In the genomic region with DNA sequence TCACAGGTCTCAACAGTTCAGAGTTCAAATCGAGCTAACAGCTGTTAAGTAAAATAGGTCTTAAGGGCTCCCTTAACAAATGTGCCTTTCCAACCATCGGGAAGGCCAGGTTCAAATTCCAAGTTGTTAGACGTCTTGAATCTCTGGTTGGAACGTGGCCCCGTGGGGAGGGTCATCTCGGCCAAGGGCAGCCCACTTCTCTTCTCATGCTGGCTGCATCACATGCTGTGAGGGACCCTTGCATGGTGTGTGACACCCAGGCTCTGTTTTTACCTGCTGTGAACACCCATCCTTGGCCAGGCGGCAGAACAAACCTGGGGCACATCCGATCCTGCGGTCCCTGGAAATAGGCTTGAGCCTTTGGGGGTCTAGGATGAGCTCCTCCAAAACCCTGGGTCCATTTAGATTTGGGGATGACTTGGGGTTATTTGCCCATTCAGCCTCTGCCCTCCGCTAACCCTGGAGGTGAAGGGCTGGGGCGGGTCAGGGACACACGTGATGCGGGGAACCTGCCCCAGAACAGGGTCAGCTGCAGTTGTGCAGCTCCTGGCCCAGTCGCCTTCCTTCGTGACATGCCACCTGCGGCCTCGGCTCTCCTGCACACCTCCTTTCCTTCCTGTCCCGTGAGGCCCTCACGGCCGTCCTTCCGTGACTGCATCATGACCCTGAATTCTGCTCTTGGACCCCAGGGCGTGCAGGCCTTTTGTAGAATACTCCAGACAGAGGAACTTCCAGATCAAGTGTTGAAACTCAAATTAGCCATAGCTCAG, we compare ENCODE assay signal across 21 cellular contexts. TPM values are rescaled to one million over a fixed set of nuclear protein-coding genes. Genes with fewer than 3 reads are reported as not detected.
DNase-seq lines count a peak whose midpoint lies in the region; FAIRE-seq and TF ChIP-seq lines count a peak whose summit lies in the region.
"Had no signal": no experiment of that assay in that cellular context is flagged by ENCODE, and none has a peak within 500 bp of the region (broad histone marks: within the 10 kb centered on the region; RNA-seq: fewer than 3 reads in every experiment).

No MANE protein-coding gene starts in this region.

- H2BK120ac ChIP-seq in H1 (replicated peaks; ENCODE audit: low read depth, low read length) (no peak overlapping the region), mesenchymal stem cell (ENCODE audit: low read depth, low read length) (no peak overlapping the region)

- H3K56ac ChIP-seq in H1 (replicated peaks; ENCODE audit: insufficient read length, low read depth, low read length) = no peak overlapping the region

- TF ChIP-seq EP300 in H1 (IDR thresholded peaks at IDR 0.05; ENCODE audit: borderline replicate concordance in 1 of 2, low read depth in 2 of 2, low read length in 2 of 2) = no peak
- TF ChIP-seq EP300 in sigmoid colon (IDR thresholded peaks at IDR 0.05) = no peak

- H3K4me3 ChIP-seq in H1 (ENCODE audit: extremely low read depth in 1 of 4, insufficient read depth in 2 of 4, low read depth in 3 of 4, low read length in 4 of 4) = no peak overlapping the region
- no peak overlapping the region for H3K4me3 ChIP-seq in mesenchymal stem cell (ENCODE audit: insufficient read depth in 1 of 2, low read depth in 1 of 2, low read length in 2 of 2)
- H3K4me3 ChIP-seq in sigmoid colon = no peak overlapping the region
- H3K4me3 ChIP-seq: BLaER1, GM23338, HAP-1 had no signal

- H2BK15ac ChIP-seq in H1 (ENCODE audit: low read length) (no peak overlapping the region), mesenchymal stem cell (ENCODE audit: low read depth, poor library complexity, severe bottlenecking) (peak overlapping the region; percentile 50)

- H3K4me2 ChIP-seq in H1 (ENCODE audit: insufficient read depth in 1 of 2, low read depth in 2 of 2, low read length in 2 of 2) = no peak overlapping the region
- H3K4me2 ChIP-seq in mesenchymal stem cell (ENCODE audit: low read length, poor library complexity, severe bottlenecking) = no peak overlapping the region
- H3K4me2 ChIP-seq: BLaER1, GM23338 had no signal

- no peak for TF ChIP-seq POLR2A in H1 (IDR thresholded peaks at IDR 0.05; ENCODE audit: control extremely low read depth in 1 of 2, low read depth in 2 of 2, low read length in 2 of 2)
- TF ChIP-seq POLR2A in sigmoid colon (IDR thresholded peaks at IDR 0.05) = no peak

- H2BK12ac ChIP-seq in H1 (ENCODE audit: low read depth, low read length) (no peak overlapping the region; the same call in 1 of the 2 replicates), mesenchymal stem cell (ENCODE audit: low read length in 2 of 2) (no peak overlapping the region)

- H3K4me1 ChIP-seq in H1 (replicated peaks in 1 of 4; ENCODE audit: control insufficient read depth in 3 of 4, insufficient read depth in 4 of 4, low read length in 3 of 4) (peaks cover 0 to 7% (median 3%) of the 10 kb centered on the region in 4 experiments; a peak in 6 of 7 replicates), mesenchymal stem cell (ENCODE audit: control insufficient read depth, insufficient read depth, low read depth, low read length) (peaks cover 4% of the 10 kb centered on the region), sigmoid colon (peaks cover 0 to 20% (median 10%) of the 10 kb centered on the region in 4 donors)
- H3K4me1 ChIP-seq: HAP-1 had no signal

- no peak overlapping the region for H2AFZ ChIP-seq in H1 (ENCODE audit: low read length)
- no peak overlapping the region for H2AFZ ChIP-seq in mesenchymal stem cell (ENCODE audit: low read depth, low read length)

- POLR2A ChIA-PET in H1 (lab: Charles Lee; ENCODE audit: partially characterized antibody) = no interaction called here

- H3K9me3 ChIP-seq in H1 (ENCODE audit: insufficient read depth in 2 of 2, low read depth in 1 of 2, low read length in 1 of 2) (peaks cover 0 to 5% of the 10 kb centered on the region in 2 experiments; a peak in 2 of 4 replicates), mesenchymal stem cell (ENCODE audit: control insufficient read depth, low read length) (peaks cover 10% of the 10 kb centered on the region), sigmoid colon (peaks cover 0 to 4% (median 0%) of the 10 kb centered on the region in 4 donors)
- H3K9me3 ChIP-seq: HAP-1 had no signal

- H2BK5ac ChIP-seq in H1 (ENCODE audit: low read depth, low read length) (peak overlapping the region; percentile 57; the same call in 1 of the 2 replicates), mesenchymal stem cell (ENCODE audit: low read depth, low read length, poor library complexity, severe bottlenecking) (no peak overlapping the region)

- no peaks in the 10 kb centered on the region for H3K79me1 ChIP-seq in H1 (ENCODE audit: low read depth, low read length)
- H3K79me1 ChIP-seq in mesenchymal stem cell (replicated peaks; ENCODE audit: low read length, poor library complexity, severe bottlenecking) = no peaks in the 10 kb centered on the region

- no peak overlapping the region for H4K5ac ChIP-seq in H1 (ENCODE audit: insufficient read length, low read depth, low read length)

- no peak for TF ChIP-seq RAD21 in H1 (IDR thresholded peaks at IDR 0.05 in 1 of 2, conservative IDR thresholded peaks at IDR 0.05 in 1 of 2; ENCODE audit: low read depth in 2 of 2, low read length in 2 of 2)

- H3K4ac ChIP-seq in H1 (replicated peaks; ENCODE audit: insufficient read length, low read depth, low read length) (no peak overlapping the region), mesenchymal stem cell (ENCODE audit: low read depth in 1 of 2, low read length in 2 of 2) (no peak overlapping the region)

- H3K27ac ChIP-seq in VCaP (peak overlapping the region; percentile 90; the same call in 1 of the 2 replicates), H1 (ENCODE audit: low read depth, low read length) (no peak overlapping the region), mesenchymal stem cell (ENCODE audit: low read length, poor library complexity, severe bottlenecking) (no peak overlapping the region), sigmoid colon (no peak overlapping the region)
- H3K27ac ChIP-seq: BLaER1, C4-2B had no signal

- H2BK20ac ChIP-seq in H1 (ENCODE audit: low read length) = no peak overlapping the region; the same call in 1 of the 2 replicates

- no peak for TF ChIP-seq CTCF in VCaP (conservative IDR thresholded peaks at IDR 0.05)
- TF ChIP-seq CTCF in H1 (IDR thresholded peaks at IDR 0.05; ENCODE audit: control extremely low read depth in 1 of 3, insufficient read depth in 1 of 3, low read depth in 1 of 3, low read length in 3 of 3) = no peak
- no peak for TF ChIP-seq CTCF in sigmoid colon (IDR thresholded peaks at IDR 0.05)

- H3K23me2 ChIP-seq in H1 (ENCODE audit: low read depth, low read length) = no peaks in the 10 kb centered on the region

- no peak for FAIRE-seq in H1 (lab: Jason Lieb, UNC)
- FAIRE-seq: G401.6, GM12892, GM19239, H54 had no signal

- H3K27me3 ChIP-seq in H1 (replicated peaks in 1 of 4; ENCODE audit: control insufficient read depth in 3 of 4, extremely low read depth in 1 of 4, insufficient read depth in 3 of 4, low read length in 3 of 4) = peaks cover 0 to 2% (median 0%) of the 10 kb centered on the region in 4 experiments; a peak in 2 of 7 replicates
- no peaks in the 10 kb centered on the region for H3K27me3 ChIP-seq in mesenchymal stem cell (ENCODE audit: control insufficient read depth in 1 of 2, insufficient read depth in 1 of 2, low read length in 2 of 2)
- H3K27me3 ChIP-seq in sigmoid colon = no peaks in the 10 kb centered on the region
- H3K27me3 ChIP-seq: BLaER1 had no signal

- H3K18ac ChIP-seq in H1 (ENCODE audit: extremely low read depth, low read length) (0 out of 2 replicates have a peak overlapping the region, but pooled peaks have one; percentile 28), mesenchymal stem cell (ENCODE audit: low read depth in 1 of 2, low read length in 2 of 2) (no peak overlapping the region)

- H3K23ac ChIP-seq in H1 (ENCODE audit: insufficient read length) (no peak overlapping the region), mesenchymal stem cell (ENCODE audit: low read length in 2 of 2) (no peak overlapping the region)

- intact Hi-C loops in sigmoid colon (cut with DNase I) = loop anchor here (5.0 to 10.0 kb wide), 2 partner anchors 73 to 236 kb away; no protein-coding TSS in a partner anchor

- no peak overlapping the region for H2AK5ac ChIP-seq in H1 (ENCODE audit: low read depth, low read length)
- no peak overlapping the region for H2AK5ac ChIP-seq in mesenchymal stem cell (ENCODE audit: low read length, severe bottlenecking)

- H3K9ac ChIP-seq in H1 (replicated peaks in 1 of 4; ENCODE audit: extremely low read depth in 1 of 4, low read depth in 3 of 4, low read length in 3 of 4) = no peak overlapping the region
- H3K9ac ChIP-seq in mesenchymal stem cell (ENCODE audit: low read length) = no peak overlapping the region
- H3K9ac ChIP-seq: BLaER1 had no signal

- no peaks in the 10 kb centered on the region for H3K79me2 ChIP-seq in H1 (ENCODE audit: control insufficient read depth in 1 of 2, insufficient read depth in 2 of 2, low read length in 2 of 2)

- H4K91ac ChIP-seq in H1 (replicated peaks; ENCODE audit: insufficient read length, low read length) = no peak overlapping the region
- H4K91ac ChIP-seq in mesenchymal stem cell (ENCODE audit: low read length) = peak overlapping the region; percentile 59

- H3K36me3 ChIP-seq in H1 (ENCODE audit: control insufficient read depth in 2 of 4, insufficient read depth in 4 of 4, low read length in 3 of 4) (no peaks in the 10 kb centered on the region), mesenchymal stem cell (ENCODE audit: control insufficient read depth in 1 of 2, insufficient read depth in 2 of 2, low read depth in 1 of 2, low read length in 2 of 2) (no peaks in the 10 kb centered on the region), sigmoid colon (no peaks in the 10 kb centered on the region)
- H3K36me3 ChIP-seq: BLaER1, HAP-1 had no signal

- DNase-seq in H1 (ENCODE audit: low read depth in 1 of 2, low spot score in 2 of 2) = no peak
- DNase-seq in mesenchymal stem cell = no peak
- peak; percentile 41 for DNase-seq in sigmoid colon
- DNase-seq in NCI-H1105 (lab: John Stamatoyannopoulos, UW) = no peak
- no peak for DNase-seq in HuH-7 (ENCODE audit: low spot score)
- no peak for DNase-seq in NCI-H748 treated with DMSO at 0.1 percent for 48 hours (lab: John Stamatoyannopoulos, UW)
- DNase-seq: Caco-2; CD4-positive, CD25-positive, alpha-beta regulatory T cell; CD8-positive, alpha-beta T cell; DMS153; DND-41; HFFc6 had no signal

- 94% methylated on average over 19 of the region's 22 CpGs; no CpG with 5 or more reads in 1 of the 2 experiments for WGBS in H1 (ENCODE audit: extremely low coverage in 1 of 2, insufficient coverage in 1 of 2, insufficient read length in 1 of 2, insufficient replicate concordance in 2 of 2, low coverage in 1 of 2, low lambda C conversion rate in 2 of 2, missing lambda C conversion rate in 1 of 2), 2 experiments
- 95% methylated on average over 22 of the region's 22 CpGs for WGBS in mesenchymal stem cell
- WGBS in sigmoid colon, 2 donors = 74 to 87% methylated on average over 22 of the region's 22 CpGs

- H3K14ac ChIP-seq in H1 (ENCODE audit: insufficient read length) = no peak overlapping the region
- H3K14ac ChIP-seq in mesenchymal stem cell (ENCODE audit: low read length in 2 of 2) = no peak overlapping the region

- CTCF ChIA-PET in H1 (lab: Charles Lee; ENCODE audit: partially characterized antibody) = interaction anchor here (0.7 to 6.0 kb wide), 17 partner anchors 8 to 275 kb away, joined by 3 to 23 read pairs (median 4); no protein-coding TSS in a partner anchor

- no peaks in the 10 kb centered on the region for H4K20me1 ChIP-seq in H1 (replicated peaks in 1 of 2; ENCODE audit: control insufficient read depth in 1 of 2, insufficient read depth in 2 of 2, low read length in 2 of 2)
- H4K20me1 ChIP-seq: BLaER1 had no signal

- no peak overlapping the region for H4K8ac ChIP-seq in H1 (ENCODE audit: extremely low read depth, insufficient read depth, low read length)
- no peak overlapping the region for H4K8ac ChIP-seq in mesenchymal stem cell (ENCODE audit: low read length)

RNA-seq across cellular contexts. Expression of gene BOD1, which starts 45.9 kb away (rescaled TPM):
- 143 and 149 TPM in 2 replicates for total RNA-seq in H1 (2021; fragmentation: NEBNext Ultra II Directional; extraction: Animal tissue kit (Norgen Biotek cat#: 25700))
- polyA plus RNA-seq in H1 (2011; rRNA removed) (83.1 and 107 TPM in 2 replicates), sigmoid colon (10 to 100 TPM; 17.6 to 37.2 (median 31.0) TPM)
- 127 TPM for polyA plus RNA-seq in H1 (2011; cell fraction: cytosol; rRNA removed)
- 58.0 TPM for polyA plus RNA-seq in H1 (2011; cell fraction: nucleus; rRNA removed)
- polyA plus RNA-seq in H1 (2012, experiment 1 of 2) = 133 to 170 TPM (median 136 TPM) in 4 replicates
- 111 TPM for polyA plus RNA-seq in H1 (2012, experiment 2 of 2)
- polyA plus RNA-seq in H1 (2013, experiment 1 of 2) = 117 TPM
- 117 TPM for polyA plus RNA-seq in H1 (2013, experiment 2 of 2)
- 114 and 131 TPM in 2 replicates for polyA minus RNA-seq in H1 (2011; rRNA and poly(A)+ RNA removed)
- 68.5 TPM for polyA minus RNA-seq in H1 (2011; cell fraction: cytosol; rRNA and poly(A)+ RNA removed)
- polyA minus RNA-seq in H1 (2011; cell fraction: nucleus; rRNA and poly(A)+ RNA removed) = 60.4 TPM
- polyA plus RNA-seq in mesenchymal stem cell (2013, experiment 1 of 2) = 79.3 TPM
- 84.2 TPM for polyA plus RNA-seq in mesenchymal stem cell (2013, experiment 2 of 2)
- total RNA-seq in sigmoid colon = 10 to 100 TPM; 39.3 to 71.3 (median 54.3) TPM
